8 cellular contexts compared by ENCODE assay signal in genomic region chr21:15514073-15514946, GRCh38.
DNase-seq lines count a peak whose midpoint lies in the region; ATAC-seq and TF ChIP-seq lines count a peak whose summit lies in the region.

No MANE protein-coding gene starts in this region.

- no peaks in the 10 kb centered on the region for H3K9me2 ChIP-seq in SU-DHL-6 (replicated peaks; ENCODE audit: insufficient read depth, low read length)

- H4K20me1 ChIP-seq in SU-DHL-6 (ENCODE audit: low read depth, low read length) = no peaks in the 10 kb centered on the region

- ATAC-seq in GM18517 (IDR thresholded peaks at IDR 0.05; ENCODE audit: unreplicated experiment) = peak; percentile 99
- peak; percentile 91 for ATAC-seq in HG02970 (IDR thresholded peaks at IDR 0.05; ENCODE audit: low FRiP score, unreplicated experiment)
- peak; percentile 99 for ATAC-seq in stimulated activated naive B cell treated with anti-CD40 and anti-IgM and Interleukin-4, amounts not matched to agents 10 μg/mL and 1 μg/mL and 100 μg/mL, for 72 hours (replicated peaks)

- H3F3A ChIP-seq in SU-DHL-6 (ENCODE audit: insufficient read depth) = no peaks in the 10 kb centered on the region

- intact Hi-C loops in dendritic cell treated with granulocyte-macrophage colony-stimulating factor and Interleukin-4, amounts not matched to agents 40 ng/mL and 50 ng/mL, for 4 days (cut with micrococcal nuclease) = no loop called here

- TF ChIP-seq CTCF in SU-DHL-6 (IDR thresholded peaks at IDR 0.05; ENCODE audit: insufficient read depth, low read length, poor library complexity, severe bottlenecking) = no peak

- H3K36me3 ChIP-seq in SU-DHL-6 (ENCODE audit: low read length) = no peaks in the 10 kb centered on the region

- no peaks in the 10 kb centered on the region for H3K27me3 Mint-ChIP-seq in dendritic cell treated with granulocyte-macrophage colony-stimulating factor and Interleukin-4, amounts not matched to agents 40 ng/mL and 50 ng/mL, for 4 days
- H3K27me3 Mint-ChIP-seq in stimulated activated naive B cell treated with anti-CD40 and anti-IgM and Interleukin-4, amounts not matched to agents 10 μg/mL and 1 μg/mL and 100 μg/mL, for 72 hours = no peaks in the 10 kb centered on the region

- H3K36me3 Mint-ChIP-seq in dendritic cell treated with granulocyte-macrophage colony-stimulating factor and Interleukin-4, amounts not matched to agents 40 ng/mL and 50 ng/mL, for 4 days (ENCODE audit: low read depth) = no peaks in the 10 kb centered on the region
- H3K36me3 Mint-ChIP-seq in stimulated activated naive B cell treated with anti-CD40 and anti-IgM and Interleukin-4, amounts not matched to agents 10 μg/mL and 1 μg/mL and 100 μg/mL, for 72 hours = peaks cover 2 to 6% of the 10 kb centered on the region in 2 donors

- no peaks in the 10 kb centered on the region for H3K9me3 ChIP-seq in SU-DHL-6 (ENCODE audit: insufficient read depth, low read length)

- peak overlapping the region; percentile 44 for H2AFZ ChIP-seq in SU-DHL-6 (ENCODE audit: low read depth, low read length, severe bottlenecking)

- peak overlapping the region; percentile 53 for H3K27ac ChIP-seq in SU-DHL-6 (ENCODE audit: low read depth, low read length)

- H3K9me3 Mint-ChIP-seq in dendritic cell treated with granulocyte-macrophage colony-stimulating factor and Interleukin-4, amounts not matched to agents 40 ng/mL and 50 ng/mL, for 4 days = peaks cover 9% of the 10 kb centered on the region
- H3K9me3 Mint-ChIP-seq in stimulated activated naive B cell treated with anti-CD40 and anti-IgM and Interleukin-4, amounts not matched to agents 10 μg/mL and 1 μg/mL and 100 μg/mL, for 72 hours = peaks cover 3 to 6% of the 10 kb centered on the region in 2 donors

- H3K79me2 ChIP-seq in SU-DHL-6 (ENCODE audit: insufficient read depth, low read length) = no peaks in the 10 kb centered on the region

- peak overlapping the region; percentile 24 for H3K4me3 Mint-ChIP-seq in dendritic cell treated with granulocyte-macrophage colony-stimulating factor and Interleukin-4, amounts not matched to agents 40 ng/mL and 50 ng/mL, for 4 days
- peak overlapping the region; percentile 5 to 6 for H3K4me3 Mint-ChIP-seq in stimulated activated naive B cell treated with anti-CD40 and anti-IgM and Interleukin-4, amounts not matched to agents 10 μg/mL and 1 μg/mL and 100 μg/mL, for 72 hours

- H3K27ac Mint-ChIP-seq in dendritic cell treated with granulocyte-macrophage colony-stimulating factor and Interleukin-4, amounts not matched to agents 40 ng/mL and 50 ng/mL, for 4 days = no peak overlapping the region
- H3K27ac Mint-ChIP-seq in stimulated activated naive B cell treated with anti-CD40 and anti-IgM and Interleukin-4, amounts not matched to agents 10 μg/mL and 1 μg/mL and 100 μg/mL, for 72 hours = peak overlapping the region; percentile 1

- 0 out of 2 replicates have a peak overlapping the region, but pooled peaks have one; percentile 2 for H3K9ac ChIP-seq in SU-DHL-6 (ENCODE audit: low read length)

- peak overlapping the region; percentile 59 for H3K4me2 ChIP-seq in SU-DHL-6 (ENCODE audit: low read depth, low read length, poor library complexity, severe bottlenecking)

- peak; percentile 69 for DNase-seq in stimulated activated naive B cell treated with anti-CD40 and anti-IgM and Interleukin-4, amounts not matched to agents 10 μg/mL and 1 μg/mL and 100 μg/mL, for 72 hours
- no peak for DNase-seq in NCI-H1048 (lab: John Stamatoyannopoulos, UW)
- DNase-seq in NCI-H2196 treated with DMSO at 0.1 percent for 48 hours (lab: John Stamatoyannopoulos, UW; ENCODE audit: unreplicated experiment) = no peak
- DNase-seq in NK-92 treated with Interleukin-12 subunit alpha and Interleukin-12 subunit beta, amount 100 ng/mL, for 24 hours (lab: John Stamatoyannopoulos, UW) = no peak

- H3K27me3 ChIP-seq in SU-DHL-6 (ENCODE audit: low read length) = no peaks in the 10 kb centered on the region

- H3K4me3 ChIP-seq in SU-DHL-6 (ENCODE audit: insufficient read depth, low read length, poor library complexity, severe bottlenecking) = no peak overlapping the region

- H3K4me1 Mint-ChIP-seq in dendritic cell treated with granulocyte-macrophage colony-stimulating factor and Interleukin-4, amounts not matched to agents 40 ng/mL and 50 ng/mL, for 4 days (ENCODE audit: low read depth) = peaks cover 13% of the 10 kb centered on the region
- peaks cover 9 to 19% of the 10 kb centered on the region in 2 donors for H3K4me1 Mint-ChIP-seq in stimulated activated naive B cell treated with anti-CD40 and anti-IgM and Interleukin-4, amounts not matched to agents 10 μg/mL and 1 μg/mL and 100 μg/mL, for 72 hours
